ENCODE assay signal across 9 cellular contexts in the genomic region with DNA sequence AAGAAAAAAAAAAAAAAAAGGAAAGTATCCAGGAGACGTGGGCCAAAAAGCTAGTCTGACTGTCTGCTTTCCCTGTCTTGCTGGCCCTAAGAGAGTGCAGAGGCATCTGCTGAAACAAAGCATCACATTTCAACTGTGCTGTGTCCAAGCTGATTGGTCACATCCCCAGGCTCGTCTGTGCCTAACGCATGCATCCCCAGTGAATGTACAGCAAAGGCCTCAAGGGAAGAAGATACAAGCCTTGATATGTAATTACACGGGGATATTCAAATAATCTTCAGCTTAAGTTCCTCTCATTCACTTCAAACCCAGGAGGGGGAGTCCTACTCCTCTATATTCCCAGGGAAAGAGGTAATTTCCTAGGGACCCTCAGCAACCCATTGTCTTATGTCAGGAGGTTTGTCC.
DNase-seq lines count a peak whose midpoint lies in the region; ATAC-seq, FAIRE-seq and TF ChIP-seq lines count a peak whose summit lies in the region.
"Had no signal": no experiment of that assay in that cellular context is flagged by ENCODE, and none has a peak within 500 bp of the region (broad histone marks: within the 10 kb centered on the region; RNA-seq: fewer than 3 reads in every experiment).

No MANE protein-coding gene starts in this region.

- H3K9me3 ChIP-seq in OCI-LY3 (ENCODE audit: insufficient read depth, low read length) = no peaks in the 10 kb centered on the region

- H4K20me1 ChIP-seq in OCI-LY3 (ENCODE audit: insufficient read depth, low read length) = no peaks in the 10 kb centered on the region

- H3K4me3 ChIP-seq in AG09309 (ENCODE audit: control insufficient read depth, low read depth, low read length) (no peak overlapping the region), GM12864 (ENCODE audit: low read depth, low read length) (no peak overlapping the region), OCI-LY3 (ENCODE audit: low read length) (0 out of 2 replicates have a peak overlapping the region, but pooled peaks have one; percentile 57)

- peak overlapping the region; percentile 98 for H3K27ac ChIP-seq in OCI-LY3 (ENCODE audit: low read length)

- H2AFZ ChIP-seq in OCI-LY3 (ENCODE audit: low read depth, low read length) = no peak overlapping the region

- peak overlapping the region; percentile 73 for H3K4me2 ChIP-seq in OCI-LY3 (ENCODE audit: low read length)

- H3K4me1 ChIP-seq in OCI-LY3 (ENCODE audit: low read length) = peaks cover 84% of the 10 kb centered on the region

- no peak for DNase-seq in AG09309 (ENCODE audit: low read depth)
- no peak for DNase-seq in GM12864 (ENCODE audit: low read depth)
- DNase-seq in fibroblast of peridontal ligament (ENCODE audit: extremely low read depth) = peak; percentile 12
- DNase-seq in activated gamma-delta T cell treated with Interleukin-2 at 50 U/mL for 16 hours = no peak
- no peak for DNase-seq in activated CD4-positive, CD25-positive, alpha-beta regulatory T cell treated with anti-CD3 and anti-CD28 coated beads, Interleukin-2, amount 50 U/mL, for 72 hours
- no peak for DNase-seq in HTR-8/SVneo (ENCODE audit: insufficient read length, low spot score)
- DNase-seq: activated CD4-positive, alpha-beta T cell treated with anti-CD3 and anti-CD28 coated beads for 48 hours had no signal

- H3K79me2 ChIP-seq in OCI-LY3 (ENCODE audit: low read length) = peaks cover 26% of the 10 kb centered on the region

- peaks cover 11% of the 10 kb centered on the region for H3K36me3 ChIP-seq in OCI-LY3 (replicated peaks; ENCODE audit: low read depth, low read length)

- peak overlapping the region; percentile 75 for H3K9ac ChIP-seq in OCI-LY3 (ENCODE audit: low read length)

- no peaks in the 10 kb centered on the region for H3K27me3 ChIP-seq in OCI-LY3 (ENCODE audit: low read depth, low read length)

- ATAC-seq in GM18868 (IDR thresholded peaks at IDR 0.05; ENCODE audit: unreplicated experiment) = no peak

- TF ChIP-seq CTCF in AG09309 (IDR thresholded peaks at IDR 0.05; ENCODE audit: control insufficient read depth, insufficient read depth, low read depth, low read length, missing control alignments) (peak; percentile 24), GM12864 (IDR thresholded peaks at IDR 0.05; ENCODE audit: low read depth, low read length, missing control alignments) (peak; percentile 9), OCI-LY3 (IDR thresholded peaks at IDR 0.05; ENCODE audit: low read depth, low read length) (peak; percentile 56)

- FAIRE-seq in HTR-8/SVneo (lab: Jason Lieb, UNC) = no peak
